In the genomic region with DNA sequence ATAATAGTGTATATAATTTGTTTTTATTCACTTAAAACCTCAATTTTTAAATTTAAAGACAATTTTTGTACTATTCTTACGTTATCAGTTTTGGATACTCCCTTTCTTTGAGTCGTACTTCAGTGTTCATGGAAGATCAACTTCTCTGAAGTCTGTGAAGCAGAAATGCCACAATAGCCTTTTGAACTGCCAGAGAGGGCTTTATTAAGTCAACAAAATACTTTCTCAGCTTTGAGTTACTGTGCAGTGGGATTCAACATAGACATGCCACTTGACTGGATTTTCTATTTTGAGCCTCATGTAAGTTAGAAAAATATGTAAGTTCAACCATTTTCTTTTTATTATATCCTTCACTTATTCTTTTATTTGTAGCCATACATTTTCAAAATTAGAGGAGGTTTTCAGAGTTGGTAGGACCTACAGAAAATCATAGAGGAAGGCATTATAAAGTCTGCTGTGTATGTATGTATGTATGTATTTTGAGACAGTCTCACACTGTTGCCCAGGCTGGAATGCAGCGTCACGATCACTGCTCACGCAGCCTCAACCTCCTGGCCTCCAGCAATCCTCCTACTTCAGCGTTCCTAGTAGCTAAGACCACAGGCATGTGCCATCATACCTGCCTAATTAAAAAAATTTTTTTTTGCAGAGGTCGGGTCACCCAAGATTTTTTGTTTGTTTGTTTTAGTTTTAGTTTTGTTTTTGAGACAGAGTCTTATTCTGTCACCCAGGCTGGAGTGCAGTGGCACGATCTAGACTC, we compare ENCODE assay signal across 27 cellular contexts. TPM values are rescaled to one million over a fixed set of nuclear protein-coding genes. Genes with fewer than 3 reads are reported as not detected.
DNase-seq lines count a peak whose midpoint lies in the region; ATAC-seq, FAIRE-seq and TF ChIP-seq lines count a peak whose summit lies in the region.
"Had no signal": no experiment of that assay in that cellular context is flagged by ENCODE, and none has a peak within 500 bp of the region (broad histone marks: within the 10 kb centered on the region; RNA-seq: fewer than 3 reads in every experiment).

No MANE protein-coding gene starts in this region.

- H3K36me3 ChIP-seq in Caco-2 (ENCODE audit: control insufficient read depth, insufficient read depth, low read length) (no peaks in the 10 kb centered on the region), adipocyte (ENCODE audit: control insufficient read depth, insufficient read depth, low read length, severe bottlenecking) (no peaks in the 10 kb centered on the region), transverse colon (no peaks in the 10 kb centered on the region), kidney (ENCODE audit: control insufficient read depth in 1 of 2, insufficient read depth in 2 of 2, low read length in 2 of 2) (no peaks in the 10 kb centered on the region)
- H3K36me3 ChIP-seq: gastrocnemius medialis, upper lobe of right lung had no signal

- no peak overlapping the region for H3K4me3 Mint-ChIP-seq in Caco-2 (ENCODE audit: unreplicated experiment)
- H3K4me3 Mint-ChIP-seq: activated CD4-positive, alpha-beta memory T cell treated with anti-CD3 and anti-CD28 coated beads, Interleukin-2, amount 10 ng/mL, durations not matched to agents 7 days and 5 days; activated T-helper 1 cell treated with anti-CD3 and anti-CD28 coated beads, Interleukin-12 subunit alpha, Interleukin-12 subunit beta, Interleukin-2, Interleukin-4 antibody, amounts not matched to agents 30 ng/mL and 10 ng/mL and 1 ng/mL, durations not matched to agents 14 hours and 24 hours and 36 hours; CD4-positive, alpha-beta T cell; memory B cell had no signal

- TF ChIP-seq CTCF in Caco-2 (IDR thresholded peaks at IDR 0.05; ENCODE audit: insufficient read depth in 1 of 2, low read depth in 1 of 2, low read length in 1 of 2, severe bottlenecking in 1 of 2, unreplicated experiment in 1 of 2) (no peak), retinal pigment epithelial cell (conservative IDR thresholded peaks at IDR 0.05; ENCODE audit: low read depth, low read length) (no peak), transverse colon (IDR thresholded peaks at IDR 0.05) (no peak), kidney (IDR thresholded peaks at IDR 0.05; ENCODE audit: borderline replicate concordance, extremely low read depth, insufficient read depth) (no peak)

- intact Hi-C loops in Caco-2 (cut with micrococcal nuclease; ENCODE audit: unreplicated experiment): no loop called here
- intact Hi-C loops in transverse colon (cut with DNase I; ENCODE audit: low total_unique reads): no loop called here
- intact Hi-C loops in kidney (cut with DNase I): no loop called here

- in situ Hi-C loops in transverse colon (cut with MboI; ENCODE audit: low pct_ligation_motif_present in 1 of 4, low pct_unique_long_range_greater_than_20kb in 1 of 4, low sequenced_read_pairs in 3 of 4): loop anchor here in 1 of 4 donors (10.0 kb wide), 1 partner anchor 155 kb away; no protein-coding TSS in a partner anchor

- no peak for TF ChIP-seq POLR2A in transverse colon (IDR thresholded peaks at IDR 0.05)

- ATAC-seq in GM18511 (IDR thresholded peaks at IDR 0.05; ENCODE audit: unreplicated experiment): no peak
- ATAC-seq: A549, gastrocnemius medialis had no signal

- no peak for TF ChIP-seq EP300 in transverse colon (IDR thresholded peaks at IDR 0.05; ENCODE audit: low read depth)

- POLR2A ChIA-PET in Caco-2 (lab: Charles Lee): interaction anchor here (0.6 kb wide), 1 partner anchor 38 kb away, joined by 6 read pairs; no protein-coding TSS in a partner anchor

- FAIRE-seq in kidney (lab: Jason Lieb, UNC): no peak
- FAIRE-seq: A549, D721Med, H54 had no signal

- H3K9me3 ChIP-seq in Caco-2: peaks cover 40% of the 10 kb centered on the region
- peaks cover 17% of the 10 kb centered on the region for H3K9me3 ChIP-seq in adipocyte (ENCODE audit: control insufficient read depth, low read length)
- no peaks in the 10 kb centered on the region for H3K9me3 ChIP-seq in transverse colon
- H3K9me3 ChIP-seq in kidney (ENCODE audit: control insufficient read depth in 1 of 2, low read length in 2 of 2): peaks cover 0 to 5% of the 10 kb centered on the region in 2 donors
- H3K9me3 ChIP-seq: A549, upper lobe of right lung had no signal

- no TSS peak for BruUV-seq in Caco-2 (replicated peaks; lab: Mats Ljungman, UMichigan)

- CTCF ChIA-PET in Caco-2 (lab: Charles Lee): no interaction called here

- H3K27ac Mint-ChIP-seq in Caco-2 (ENCODE audit: unreplicated experiment): peak overlapping the region; percentile 79
- H3K27ac Mint-ChIP-seq: activated CD4-positive, alpha-beta memory T cell treated with anti-CD3 and anti-CD28 coated beads, Interleukin-2, amount 10 ng/mL, durations not matched to agents 7 days and 5 days; activated T-helper 1 cell treated with anti-CD3 and anti-CD28 coated beads, Interleukin-12 subunit alpha, Interleukin-12 subunit beta, Interleukin-2, Interleukin-4 antibody, amounts not matched to agents 30 ng/mL and 10 ng/mL and 1 ng/mL, durations not matched to agents 14 hours and 24 hours and 36 hours; CD4-positive, alpha-beta T cell; memory B cell had no signal

- H3K4me1 Mint-ChIP-seq in Caco-2 (ENCODE audit: low read depth, unreplicated experiment): peaks cover 28% of the 10 kb centered on the region
- H3K4me1 Mint-ChIP-seq: activated CD4-positive, alpha-beta memory T cell treated with anti-CD3 and anti-CD28 coated beads, Interleukin-2, amount 10 ng/mL, durations not matched to agents 7 days and 5 days had no signal

- WGBS in transverse colon (ENCODE audit: low coverage in 1 of 2), 2 donors: 70 to 74% methylated on average over 8 of the region's 8 CpGs

- H3K9me3 Mint-ChIP-seq in Caco-2 (ENCODE audit: unreplicated experiment): peaks cover 11% of the 10 kb centered on the region
- H3K9me3 Mint-ChIP-seq: activated CD4-positive, alpha-beta memory T cell treated with anti-CD3 and anti-CD28 coated beads, Interleukin-2, amount 10 ng/mL, durations not matched to agents 7 days and 5 days had no signal

- H3K4me3 ChIP-seq in Caco-2 (ENCODE audit: low read depth, low read length) (no peak overlapping the region), adipocyte (ENCODE audit: low read length) (no peak overlapping the region), retinal pigment epithelial cell (ENCODE audit: low read length) (no peak overlapping the region), transverse colon (no peak overlapping the region), kidney (ENCODE audit: low read length in 2 of 2) (no peak overlapping the region)
- H3K4me3 ChIP-seq: A549, gastrocnemius medialis, hepatocyte, upper lobe of right lung had no signal

- H3K9ac ChIP-seq in adipocyte (ENCODE audit: low read length) (no peak overlapping the region), kidney (ENCODE audit: low read length in 2 of 2) (no peak overlapping the region)

- peaks cover 32% of the 10 kb centered on the region for H3K4me1 ChIP-seq in Caco-2
- H3K4me1 ChIP-seq in adipocyte (ENCODE audit: control insufficient read depth, insufficient read depth, low read length): no peaks in the 10 kb centered on the region
- no peaks in the 10 kb centered on the region for H3K4me1 ChIP-seq in transverse colon
- H3K4me1 ChIP-seq in kidney (ENCODE audit: control insufficient read depth in 1 of 2, insufficient read depth in 1 of 2, low read depth in 1 of 2, low read length in 2 of 2): no peaks in the 10 kb centered on the region
- H3K4me1 ChIP-seq: A549, gastrocnemius medialis, upper lobe of right lung had no signal

- H3K36me3 Mint-ChIP-seq in Caco-2 (ENCODE audit: insufficient read depth, unreplicated experiment): peaks cover 6% of the 10 kb centered on the region

- H3K27me3 Mint-ChIP-seq in Caco-2 (ENCODE audit: insufficient read depth, unreplicated experiment): no peaks in the 10 kb centered on the region
- H3K27me3 Mint-ChIP-seq: CD4-positive, alpha-beta T cell; memory B cell had no signal

- no peaks in the 10 kb centered on the region for H3K27me3 ChIP-seq in Caco-2 (replicated peaks; ENCODE audit: control insufficient read depth, insufficient read depth, low read length)
- no peaks in the 10 kb centered on the region for H3K27me3 ChIP-seq in adipocyte (replicated peaks; ENCODE audit: control insufficient read depth, insufficient read depth, low read length)
- no peaks in the 10 kb centered on the region for H3K27me3 ChIP-seq in transverse colon
- H3K27me3 ChIP-seq: gastrocnemius medialis, hepatocyte, upper lobe of right lung had no signal

- DNase-seq in Caco-2 (no peak), adipocyte (ENCODE audit: low read depth) (peak; percentile 68), kidney glomerular epithelial cell (lab: John Stamatoyannopoulos, UW) (peak; percentile 72), retinal pigment epithelial cell (ENCODE audit: low read depth) (peak; percentile 67), transverse colon (no peak), kidney (no peak), LoVo (ENCODE audit: low spot score) (no peak)
- DNase-seq: activated CD4-positive, alpha-beta memory T cell treated with anti-CD3 and anti-CD28 coated beads, Interleukin-2, amount 10 ng/mL, durations not matched to agents 7 days and 5 days; activated CD4-positive, alpha-beta T cell treated with anti-CD3 and anti-CD28 coated beads for 1 hour; activated CD8-positive, alpha-beta memory T cell treated with anti-CD3 and anti-CD28 coated beads, Interleukin-2, amount 50 U/mL, for 48 hours; activated naive CD4-positive, alpha-beta T cell treated with Interleukin-2 at 50 U/mL for 16 hours; CD4-positive, alpha-beta T cell; Karpas-422; NCI-H1436; NCI-H2081; NCI-H526; stimulated activated CD4-positive, alpha-beta T cell treated with anti-CD3 and anti-CD28 coated beads, Interleukin-15, amount 100 ng/mL, for 24 hours; stimulated activated CD4-positive, alpha-beta T cell treated with anti-CD3 and anti-CD28 coated beads, Interleukin-4, amount 100 ng/mL, for 4 hours; upper lobe of right lung had no signal

- H3K27ac ChIP-seq in transverse colon: no peak overlapping the region
- H3K27ac ChIP-seq in kidney (ENCODE audit: low read depth in 2 of 2, low read length in 2 of 2): no peak overlapping the region
- H3K27ac ChIP-seq: A549, gastrocnemius medialis, hepatocyte, upper lobe of right lung had no signal

RNA-seq across cellular contexts. Expression of gene BCAT1, which starts 31.2 kb away (rescaled TPM):
- total RNA-seq in Caco-2 (2022) (391 and 432 TPM in 2 replicates), transverse colon (10 to 100 TPM in 1 of 4 donors, 1 to 10 TPM in 2, under 1 TPM in 1; 0.80 to 14.0 (median 3.9) TPM), kidney (15.5 TPM)
- 1.3 TPM for polyA plus RNA-seq in kidney (ENCODE audit: insufficient read depth, low read depth, low replicate concordance)

Comparison
In these comparisons a context has a peak if more than half of its experiments do, and no peak if none do; other contexts are left out.
1. DNase-seq: peak in adipocyte (single experiment), kidney glomerular epithelial cell (single experiment) and retinal pigment epithelial cell (single experiment); none in Caco-2 (0 of 2), transverse colon (single experiment), kidney (single experiment) and LoVo (single experiment).
2. RNA of gene BCAT1, which starts 31.2 kb away (total RNA-seq): 391 to 432 TPM in Caco-2; 15.5 TPM in kidney (single experiment) and 0.80 to 14.0 TPM in transverse colon; every median in the first group is over 10 times any median in the second.